In the genomic region with DNA sequence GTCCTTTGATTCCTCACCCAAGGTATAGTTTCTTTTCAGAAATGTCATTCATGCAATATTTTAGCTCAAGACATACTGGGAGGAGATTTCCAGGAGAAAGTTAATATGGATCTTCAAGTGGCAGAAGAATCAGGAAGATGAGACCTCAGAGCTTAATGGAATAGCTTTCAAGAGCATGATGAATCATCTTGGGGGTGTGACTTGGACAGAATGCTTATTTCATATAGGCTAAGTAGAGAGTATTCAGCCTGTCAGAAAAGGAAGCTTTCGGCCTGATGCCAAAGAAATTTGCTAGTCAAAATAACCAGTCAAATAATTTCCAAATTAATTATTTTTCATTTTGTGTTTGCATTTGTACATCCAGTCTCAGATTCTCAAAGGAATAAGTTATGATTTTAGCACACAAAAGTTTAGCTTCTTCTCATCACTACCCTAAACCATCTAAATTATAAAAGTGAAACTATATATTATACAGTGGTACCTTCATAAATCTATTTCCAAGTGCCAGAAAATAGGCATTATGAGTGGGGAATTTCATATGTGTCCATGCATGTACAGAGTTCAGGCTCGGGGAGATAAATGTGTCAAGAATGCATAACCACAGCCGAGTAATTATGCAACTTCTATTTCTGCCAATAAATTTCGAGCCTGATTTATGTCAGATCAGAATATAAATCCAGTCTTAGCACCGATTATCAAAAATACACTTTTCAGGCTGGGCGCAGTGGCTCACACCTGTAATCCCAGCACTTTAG, we compare ENCODE assay signal across 17 cellular contexts. TPM values are rescaled to one million over a fixed set of nuclear protein-coding genes. Genes with fewer than 3 reads are reported as not detected.
A peak's percentile ranks its signal among the peaks of the same experiment; 100 is the strongest.
DNase-seq lines count a peak whose midpoint lies in the region; ATAC-seq and TF ChIP-seq lines count a peak whose summit lies in the region.
"Had no signal": no experiment of that assay in that cellular context is flagged by ENCODE, and none has a peak within 500 bp of the region (broad histone marks: within the 10 kb centered on the region; RNA-seq: fewer than 3 reads in every experiment).

No MANE protein-coding gene starts in this region.

- no peaks in the 10 kb centered on the region for H3K4me1 ChIP-seq in PC-3 (ENCODE audit: insufficient read depth, low read length)
- no peaks in the 10 kb centered on the region for H3K4me1 ChIP-seq in mesenchymal stem cell (ENCODE audit: control insufficient read depth, insufficient read depth, low read depth, low read length)
- H3K4me1 ChIP-seq: neural progenitor cell had no signal

- no peak overlapping the region for H2AK5ac ChIP-seq in mesenchymal stem cell (ENCODE audit: low read length, severe bottlenecking)

- POLR2A ChIA-PET in PC-3 (lab: Charles Lee; ENCODE audit: unreplicated experiment): no interaction called here

- H3K9me3 ChIP-seq in PC-3 (ENCODE audit: low read length) (no peaks in the 10 kb centered on the region), mesenchymal stem cell (ENCODE audit: control insufficient read depth, low read length) (no peaks in the 10 kb centered on the region)

- no peaks in the 10 kb centered on the region for H3K27me3 Mint-ChIP-seq in activated naive CD8-positive, alpha-beta T cell treated with anti-CD3 and anti-CD28 coated beads, Interleukin-2, amount 50 U/mL, for 24 hours
- H3K27me3 Mint-ChIP-seq: brain had no signal

- DNase-seq in GM03348 (ENCODE audit: low spot score) (peak; percentile 46), PC-3 (peak; percentile 41), choroid plexus epithelial cell (ENCODE audit: low read depth) (peak; percentile 81), mesenchymal stem cell (peak; percentile 70), anterior cingulate cortex (lab: John Stamatoyannopoulos, UW) (no peak), SKM-1 (lab: John Stamatoyannopoulos, UW; ENCODE audit: unreplicated experiment) (no peak)
- no peak for DNase-seq in activated naive CD8-positive, alpha-beta T cell treated with anti-CD3 and anti-CD28 coated beads, Interleukin-2, amount 50 U/mL, for 24 hours
- DNase-seq: activated CD4-positive, alpha-beta T cell treated with anti-CD3 and anti-CD28 coated beads, Interleukin-2, amount 50 U/mL, for 48 hours; NCI-H1092 treated with DMSO at 0.1 percent for 48 hours; T-helper 9 cell had no signal

- H3K9me2 ChIP-seq in PC-3 (replicated peaks; ENCODE audit: low read length): no peaks in the 10 kb centered on the region

- no peak overlapping the region for H3K23ac ChIP-seq in mesenchymal stem cell (ENCODE audit: low read length in 2 of 2)

- CTCF ChIA-PET in PC-3 (lab: Charles Lee): no interaction called here

- H3K9me3 Mint-ChIP-seq in activated naive CD8-positive, alpha-beta T cell treated with anti-CD3 and anti-CD28 coated beads, Interleukin-2, amount 50 U/mL, for 24 hours: no peaks in the 10 kb centered on the region
- H3K9me3 Mint-ChIP-seq: brain, neural progenitor cell had no signal

- no peak for TF ChIP-seq CTCF in PC-3 (conservative IDR thresholded peaks at IDR 0.05; ENCODE audit: low read depth, low read length)
- TF ChIP-seq CTCF in choroid plexus epithelial cell (conservative IDR thresholded peaks at IDR 0.05; ENCODE audit: low read depth, low read length): no peak

- H3K36me3 ChIP-seq in PC-3 (ENCODE audit: low read depth, low read length) (no peaks in the 10 kb centered on the region; the same call in 1 of the 2 replicates), mesenchymal stem cell (ENCODE audit: control insufficient read depth in 1 of 2, insufficient read depth in 2 of 2, low read depth in 1 of 2, low read length in 2 of 2) (no peaks in the 10 kb centered on the region)
- H3K36me3 ChIP-seq: neural progenitor cell had no signal

- H3K36me3 Mint-ChIP-seq in activated naive CD8-positive, alpha-beta T cell treated with anti-CD3 and anti-CD28 coated beads, Interleukin-2, amount 50 U/mL, for 24 hours (ENCODE audit: low read depth): no peaks in the 10 kb centered on the region
- H3K36me3 Mint-ChIP-seq: brain, neural progenitor cell had no signal

- H3K14ac ChIP-seq in mesenchymal stem cell (ENCODE audit: low read length in 2 of 2): no peak overlapping the region

- no peak overlapping the region for H2BK120ac ChIP-seq in mesenchymal stem cell (ENCODE audit: low read depth, low read length)

- no peaks in the 10 kb centered on the region for H3K27me3 ChIP-seq in PC-3 (ENCODE audit: low read length)
- no peaks in the 10 kb centered on the region for H3K27me3 ChIP-seq in mesenchymal stem cell (ENCODE audit: control insufficient read depth in 1 of 2, insufficient read depth in 1 of 2, low read length in 2 of 2)
- H3K27me3 ChIP-seq: neural progenitor cell had no signal

- H2BK12ac ChIP-seq in mesenchymal stem cell (ENCODE audit: low read length in 2 of 2): no peak overlapping the region

- intact Hi-C loops in PC-3 (cut with micrococcal nuclease): no loop called here

- H3K18ac ChIP-seq in mesenchymal stem cell (ENCODE audit: low read depth in 1 of 2, low read length in 2 of 2): no peak overlapping the region

- H3K79me2 ChIP-seq in PC-3 (ENCODE audit: low read length): no peaks in the 10 kb centered on the region

- no peak overlapping the region for H3K4me3 Mint-ChIP-seq in activated naive CD8-positive, alpha-beta T cell treated with anti-CD3 and anti-CD28 coated beads, Interleukin-2, amount 50 U/mL, for 24 hours
- H3K4me3 Mint-ChIP-seq: brain, neural progenitor cell had no signal

- H3K4me2 ChIP-seq in PC-3 (ENCODE audit: low read length) (no peak overlapping the region), mesenchymal stem cell (ENCODE audit: low read length, poor library complexity, severe bottlenecking) (no peak overlapping the region)
- H3K4me2 ChIP-seq: neural progenitor cell had no signal

- no peaks in the 10 kb centered on the region for H3F3A ChIP-seq in PC-3 (ENCODE audit: low read length, unreplicated experiment)

- no peak; the same call in 1 of the 2 replicates for ATAC-seq in PC-3
- ATAC-seq in HG03457 (IDR thresholded peaks at IDR 0.05; ENCODE audit: unreplicated experiment): no peak
- ATAC-seq in activated naive CD8-positive, alpha-beta T cell treated with anti-CD3 and anti-CD28 coated beads, Interleukin-2, amount 50 U/mL, for 24 hours: no peak
- ATAC-seq: HCT116, Panc1 had no signal

- H3K27ac ChIP-seq in PC-3 (ENCODE audit: low read length) (no peak overlapping the region), mesenchymal stem cell (ENCODE audit: low read length, poor library complexity, severe bottlenecking) (no peak overlapping the region)
- H3K27ac ChIP-seq: C4-2B, neural progenitor cell had no signal

- BruUV-seq in PC-3 (replicated peaks; lab: Mats Ljungman, UMichigan): no TSS peak

- H4K8ac ChIP-seq in mesenchymal stem cell (ENCODE audit: low read length): no peak overlapping the region

- no peak overlapping the region for H3K4ac ChIP-seq in mesenchymal stem cell (ENCODE audit: low read depth in 1 of 2, low read length in 2 of 2)

- H3K79me1 ChIP-seq in mesenchymal stem cell (replicated peaks; ENCODE audit: low read length, poor library complexity, severe bottlenecking): no peaks in the 10 kb centered on the region

- peaks cover 13% of the 10 kb centered on the region for H3K4me1 Mint-ChIP-seq in activated naive CD8-positive, alpha-beta T cell treated with anti-CD3 and anti-CD28 coated beads, Interleukin-2, amount 50 U/mL, for 24 hours
- H3K4me1 Mint-ChIP-seq: brain, neural progenitor cell had no signal

- no peak overlapping the region for H2BK5ac ChIP-seq in mesenchymal stem cell (ENCODE audit: low read depth, low read length, poor library complexity, severe bottlenecking)

- no peaks in the 10 kb centered on the region for H4K20me1 ChIP-seq in PC-3 (ENCODE audit: low read length)

- H3K9ac ChIP-seq in PC-3 (ENCODE audit: low read length) (no peak overlapping the region), mesenchymal stem cell (ENCODE audit: low read length) (peak overlapping the region; percentile 9)
- H3K9ac ChIP-seq: neural progenitor cell had no signal

- H2AFZ ChIP-seq in PC-3 (ENCODE audit: low read length) (no peak overlapping the region), mesenchymal stem cell (ENCODE audit: low read depth, low read length) (no peak overlapping the region)
- H2AFZ ChIP-seq: neural progenitor cell had no signal

- H4K91ac ChIP-seq in mesenchymal stem cell (ENCODE audit: low read length): no peak overlapping the region

- 92% methylated on average over 5 of the region's 6 CpGs for WGBS in mesenchymal stem cell

- H3K27ac Mint-ChIP-seq in activated naive CD8-positive, alpha-beta T cell treated with anti-CD3 and anti-CD28 coated beads, Interleukin-2, amount 50 U/mL, for 24 hours: no peak overlapping the region
- H3K27ac Mint-ChIP-seq: brain, neural progenitor cell had no signal

- H3K4me3 ChIP-seq in PC-3 (ENCODE audit: low read length) (no peak overlapping the region), choroid plexus epithelial cell (ENCODE audit: low read depth, low read length) (no peak overlapping the region), mesenchymal stem cell (ENCODE audit: insufficient read depth in 1 of 2, low read depth in 1 of 2, low read length in 2 of 2) (no peak overlapping the region)
- H3K4me3 ChIP-seq: neural progenitor cell, skin epidermis had no signal

- H2BK15ac ChIP-seq in mesenchymal stem cell (ENCODE audit: low read depth, poor library complexity, severe bottlenecking): no peak overlapping the region

RNA-seq across cellular contexts. Expression of a gene that starts 27.3 kb away (rescaled TPM):
- total RNA-seq in PC-3 (2014; rRNA removed): 22.1 and 42.4 TPM in 2 replicates
- polyA plus RNA-seq in mesenchymal stem cell (2013, experiment 1 of 2): 820 TPM
- 785 TPM for polyA plus RNA-seq in mesenchymal stem cell (2013, experiment 2 of 2)

Comparison
In these comparisons a context has a peak if more than half of its experiments do, and no peak if none do; other contexts are left out.
1. DNase-seq: peak in GM03348 (single experiment), PC-3 (single experiment), choroid plexus epithelial cell (single experiment) and mesenchymal stem cell (single experiment); none in activated naive CD8-positive, alpha-beta T cell treated with anti-CD3 and anti-CD28 coated beads, Interleukin-2, amount 50 U/mL, for 24 hours (single experiment), anterior cingulate cortex (0 of 58) and SKM-1 (single experiment).